20 cellular contexts compared by ENCODE assay signal in genomic region chr9:32468740-32469139, GRCh38. TPM values are rescaled to one million over a fixed set of nuclear protein-coding genes. Genes with fewer than 3 reads are reported as not detected.
DNase-seq lines count a peak whose midpoint lies in the region; ATAC-seq, FAIRE-seq and TF ChIP-seq lines count a peak whose summit lies in the region.
"Had no signal": no experiment of that assay in that cellular context is flagged by ENCODE, and none has a peak within 500 bp of the region (broad histone marks: within the 10 kb centered on the region; RNA-seq: fewer than 3 reads in every experiment).

No MANE protein-coding gene starts in this region.

- H3K79me1 ChIP-seq in IMR-90 (ENCODE audit: low read depth in 1 of 2, low read length in 2 of 2): no peaks in the 10 kb centered on the region; a peak in 1 of 4 replicates

- no peak overlapping the region for H3K18ac ChIP-seq in IMR-90 (ENCODE audit: low read depth, low read length)

- no peak overlapping the region for H4K8ac ChIP-seq in IMR-90 (ENCODE audit: low read depth in 2 of 2, low read length in 2 of 2)

- H3K9ac ChIP-seq in IMR-90 (ENCODE audit: low read depth, low read length): no peak overlapping the region
- no peak overlapping the region for H3K9ac ChIP-seq in astrocyte (ENCODE audit: low read length)
- H3K9ac ChIP-seq: BLaER1 had no signal

- no TSS peak for BruUV-seq in IMR-90 (replicated peaks; lab: Mats Ljungman, UMichigan)

- H2AFZ ChIP-seq in IMR-90 (replicated peaks; ENCODE audit: low read length, poor library complexity): no peak overlapping the region
- H2AFZ ChIP-seq in astrocyte (ENCODE audit: low read depth, low read length): no peak overlapping the region
- H2AFZ ChIP-seq: GM23338 had no signal

- H3K4me2 ChIP-seq in IMR-90 (ENCODE audit: low read depth, low read length) (no peak overlapping the region), astrocyte (ENCODE audit: low read length) (no peak overlapping the region)
- H3K4me2 ChIP-seq: BLaER1, GM23338 had no signal

- H3K4ac ChIP-seq in IMR-90 (ENCODE audit: low read depth, low read length): no peak overlapping the region

- TF ChIP-seq POLR2A in IMR-90 (IDR thresholded peaks at IDR 0.05; ENCODE audit: low read depth, low read length) (no peak), right lobe of liver (IDR thresholded peaks at IDR 0.05) (no peak), upper lobe of left lung (IDR thresholded peaks at IDR 0.05) (no peak), gastroesophageal sphincter (IDR thresholded peaks at IDR 0.05) (no peak)

- peaks cover 13% of the 10 kb centered on the region for H3K36me3 ChIP-seq in IMR-90 (ENCODE audit: control insufficient read depth, insufficient read depth, low read length)
- peaks cover 10% of the 10 kb centered on the region for H3K36me3 ChIP-seq in astrocyte (ENCODE audit: insufficient read depth, low read length)
- peaks cover 0 to 4% (median 0%) of the 10 kb centered on the region in 4 donors for H3K36me3 ChIP-seq in right lobe of liver
- H3K36me3 ChIP-seq in upper lobe of left lung: peaks cover 0 to 83% (median 16%) of the 10 kb centered on the region in 4 donors
- H3K36me3 ChIP-seq in gastroesophageal sphincter: peaks cover 0 to 96% of the 10 kb centered on the region in 2 donors
- H3K36me3 ChIP-seq: SJCRH30 had no signal

- WGBS in IMR-90 (ENCODE audit: extremely low coverage in 2 of 2, insufficient read length in 1 of 2), 2 experiments: no CpG with 5 or more reads among the region's 1 CpG
- WGBS in right lobe of liver (ENCODE audit: insufficient coverage, low coverage, low lambda C conversion rate, missing lambda C conversion rate): 80% methylated on average over 1 of the region's 1 CpG
- WGBS in upper lobe of left lung, 2 donors: 42 to 95% methylated on average over 1 of the region's 1 CpG
- WGBS in gastroesophageal sphincter (ENCODE audit: low coverage in 1 of 2), 2 donors: 100% methylated on average over 1 of the region's 1 CpG

- H3K27ac Mint-ChIP-seq in astrocyte (ENCODE audit: unreplicated experiment): peak overlapping the region; percentile 35
- H3K27ac Mint-ChIP-seq: CD4-positive, alpha-beta T cell; GM23338 had no signal

- ATAC-seq in IMR-90 (ENCODE audit: low read depth) (no peak), right lobe of liver (peak in 3 of 4 donors; percentile 25 to 47 (median 27)), upper lobe of left lung (ENCODE audit: low FRiP score in 2 of 2) (no peak), gastroesophageal sphincter (no peak), HG03108 (IDR thresholded peaks at IDR 0.05; ENCODE audit: unreplicated experiment) (no peak)
- ATAC-seq: GM23338 had no signal

- H3K27ac ChIP-seq in IMR-90 (ENCODE audit: insufficient read depth, low read length) (no peak overlapping the region), astrocyte (ENCODE audit: low read depth, low read length) (no peak overlapping the region), right lobe of liver (no peak overlapping the region), upper lobe of left lung (no peak overlapping the region), gastroesophageal sphincter (no peak overlapping the region)
- H3K27ac ChIP-seq: BLaER1, SJCRH30 had no signal

- H3K36me3 Mint-ChIP-seq in astrocyte (ENCODE audit: low read depth, unreplicated experiment): peaks cover 35% of the 10 kb centered on the region

- H3K79me2 ChIP-seq in astrocyte (ENCODE audit: insufficient read depth, low read length): no peaks in the 10 kb centered on the region

- H4K91ac ChIP-seq in IMR-90 (ENCODE audit: insufficient read depth, low read depth, low read length): no peak overlapping the region

- no peak overlapping the region for H2BK20ac ChIP-seq in IMR-90 (ENCODE audit: low read depth, low read length)

- no peak overlapping the region for H4K5ac ChIP-seq in IMR-90 (ENCODE audit: low read depth, low read length)

- in situ Hi-C loops in IMR-90 (cut with MboI; ENCODE audit: low sequenced_read_pairs): no loop called here

- H3K27me3 ChIP-seq in IMR-90 (ENCODE audit: control insufficient read depth, insufficient read depth, low read length) (no peaks in the 10 kb centered on the region), astrocyte (ENCODE audit: insufficient read depth, low read length) (no peaks in the 10 kb centered on the region), right lobe of liver (no peaks in the 10 kb centered on the region), upper lobe of left lung (no peaks in the 10 kb centered on the region), gastroesophageal sphincter (no peaks in the 10 kb centered on the region)
- H3K27me3 ChIP-seq: BLaER1, SJCRH30 had no signal

- TF ChIP-seq CTCF in IMR-90 (conservative IDR thresholded peaks at IDR 0.05; ENCODE audit: low read depth, low read length) (no peak), astrocyte (IDR thresholded peaks at IDR 0.05; ENCODE audit: insufficient read depth, low read depth, low read length) (no peak), right lobe of liver (IDR thresholded peaks at IDR 0.05) (no peak), upper lobe of left lung (IDR thresholded peaks at IDR 0.05) (no peak), gastroesophageal sphincter (IDR thresholded peaks at IDR 0.05) (no peak)

- no peak overlapping the region for H2AK9ac ChIP-seq in IMR-90 (replicated peaks; ENCODE audit: low read depth, low read length, poor library complexity)

- TF ChIP-seq EP300 in upper lobe of left lung (IDR thresholded peaks at IDR 0.05) (no peak), gastroesophageal sphincter (IDR thresholded peaks at IDR 0.05) (no peak)

- FAIRE-seq in astrocyte (lab: Jason Lieb, UNC): no peak
- FAIRE-seq: GM12892, RCC 7860 had no signal

- H3K23ac ChIP-seq in IMR-90 (ENCODE audit: low read depth, low read length): no peak overlapping the region

- H2BK120ac ChIP-seq in IMR-90 (ENCODE audit: low read depth, low read length): no peak overlapping the region

- dilution Hi-C loops in IMR-90 (cut with HindIII; ENCODE audit: low sequenced_read_pairs, unreplicated experiment): no loop called here

- H2BK5ac ChIP-seq in IMR-90 (ENCODE audit: low read depth, low read length, poor library complexity, severe bottlenecking): no peak overlapping the region

- intact Hi-C loops in IMR-90 (cut with micrococcal nuclease) (no loop called here), right lobe of liver (cut with DNase I) (no loop called here)

- peaks cover 17% of the 10 kb centered on the region for H3K4me1 Mint-ChIP-seq in astrocyte (ENCODE audit: low read depth, unreplicated experiment)

- no peak overlapping the region for H3K56ac ChIP-seq in IMR-90 (ENCODE audit: extremely low read depth, insufficient read depth, low read length)

- no peak overlapping the region for H2BK15ac ChIP-seq in IMR-90 (ENCODE audit: low read depth, low read length)

- CTCF ChIA-PET in IMR-90 (lab: Yijun Ruan, JAX): no interaction called here

- no peaks in the 10 kb centered on the region for H3K9me3 Mint-ChIP-seq in astrocyte (ENCODE audit: unreplicated experiment)
- H3K9me3 Mint-ChIP-seq: CD4-positive, alpha-beta T cell; GM23338 had no signal

- no peak overlapping the region for H2AK5ac ChIP-seq in IMR-90 (ENCODE audit: low read depth, low read length)

- no peaks in the 10 kb centered on the region; the same call in 1 of the 2 replicates for H3K9me1 ChIP-seq in IMR-90 (ENCODE audit: insufficient read depth, low read length)

- H3K4me1 ChIP-seq in IMR-90 (ENCODE audit: control insufficient read depth, insufficient read depth, low read length): no peaks in the 10 kb centered on the region
- no peaks in the 10 kb centered on the region for H3K4me1 ChIP-seq in astrocyte (ENCODE audit: insufficient read depth, low read length)
- peaks cover 0 to 15% (median 5%) of the 10 kb centered on the region in 4 donors for H3K4me1 ChIP-seq in right lobe of liver
- H3K4me1 ChIP-seq in upper lobe of left lung: no peaks in the 10 kb centered on the region
- H3K4me1 ChIP-seq in gastroesophageal sphincter: no peaks in the 10 kb centered on the region
- H3K4me1 ChIP-seq: SJCRH30 had no signal

- TF ChIP-seq RAD21 in IMR-90 (IDR thresholded peaks at IDR 0.05; ENCODE audit: low read length): no peak

- H3K4me3 ChIP-seq in IMR-90 (ENCODE audit: insufficient read depth, low read depth, low read length): no peak overlapping the region
- H3K4me3 ChIP-seq in astrocyte (ENCODE audit: insufficient read depth, low read depth, low read length): no peak overlapping the region
- no peak overlapping the region for H3K4me3 ChIP-seq in right lobe of liver
- H3K4me3 ChIP-seq in upper lobe of left lung: no peak overlapping the region
- H3K4me3 ChIP-seq in gastroesophageal sphincter: no peak overlapping the region
- H3K4me3 ChIP-seq: BLaER1, GM23338, SJCRH30 had no signal

- DNase-seq in IMR-90 (no peak), MV-4-11 (lab: John Stamatoyannopoulos, UW) (peak; percentile 39), astrocyte (ENCODE audit: low read depth) (no peak), right lobe of liver (no peak), upper lobe of left lung (no peak)
- DNase-seq: CD4-positive, alpha-beta T cell; COR-L47; DMS153; KBM-7; NCI-H1417; NCI-H187; NCI-H446 treated with DMSO at 0.1 percent for 48 hours; NCI-H526 treated with DMSO at 0.1 percent for 48 hours; SJCRH30 had no signal

- H3K4me3 Mint-ChIP-seq in astrocyte (ENCODE audit: unreplicated experiment): no peak overlapping the region
- H3K4me3 Mint-ChIP-seq: CD4-positive, alpha-beta T cell; GM23338 had no signal

- H3K27me3 Mint-ChIP-seq in astrocyte (ENCODE audit: low read depth, unreplicated experiment): no peaks in the 10 kb centered on the region
- H3K27me3 Mint-ChIP-seq: CD4-positive, alpha-beta T cell had no signal

- H4K20me1 ChIP-seq in IMR-90 (ENCODE audit: insufficient read depth, low read length) (no peaks in the 10 kb centered on the region), astrocyte (ENCODE audit: insufficient read depth, low read length) (no peaks in the 10 kb centered on the region)
- H4K20me1 ChIP-seq: BLaER1 had no signal

- POLR2A ChIA-PET in IMR-90 (lab: Charles Lee; ENCODE audit: unreplicated experiment): no interaction called here

- H3K14ac ChIP-seq in IMR-90 (replicated peaks; ENCODE audit: low read depth, low read length): no peak overlapping the region

- H3K9me3 ChIP-seq in IMR-90 (ENCODE audit: control insufficient read depth, insufficient read depth, low read length) (no peaks in the 10 kb centered on the region), astrocyte (ENCODE audit: insufficient read depth, low read depth, low read length) (no peaks in the 10 kb centered on the region), right lobe of liver (no peaks in the 10 kb centered on the region), upper lobe of left lung (no peaks in the 10 kb centered on the region), gastroesophageal sphincter (no peaks in the 10 kb centered on the region)
- H3K9me3 ChIP-seq: BLaER1, SJCRH30 had no signal

TF ChIP-seq in IMR-90, 13 proteins besides CTCF, POLR2A, EP300 and RAD21 (continues in another document):
- peak; percentile 88 for TF ChIP-seq CEBPB (IDR thresholded peaks at IDR 0.05; ENCODE audit: low read depth, low read length)

RNA-seq across cellular contexts. Expression of gene RIGI, which starts 57.3 kb away (rescaled TPM):
- total RNA-seq in IMR-90 (2012; rRNA removed): 13.6 and 18.1 TPM in 2 replicates
- polyA plus RNA-seq in IMR-90 (2012; rRNA removed): 3.8 and 4.8 TPM in 2 replicates
- polyA plus RNA-seq in IMR-90 (2012; cell fraction: cytosol; rRNA removed): 0.74 and 0.94 TPM in 2 replicates
- polyA plus RNA-seq in IMR-90 (2012; cell fraction: nucleus; rRNA removed; ENCODE audit: low replicate concordance): 0.72 and 7.0 TPM in 2 replicates
- total RNA-seq in astrocyte: 164 and 187 TPM in 2 replicates
- total RNA-seq in right lobe of liver: 1 to 10 TPM; 2.7 to 6.1 (median 4.8) TPM
- total RNA-seq in upper lobe of left lung: 10 to 100 TPM in 5 of 6 donors, 1 to 10 TPM in 1; 7.8 to 24.1 (median 15.3) TPM
- 10 to 100 TPM in 1 of 4 donors, 1 to 10 TPM in 3; 6.8 to 14.3 (median 8.3) TPM for total RNA-seq in gastroesophageal sphincter

Comparison
In these comparisons a context has a peak if more than half of its experiments do, and no peak if none do; other contexts are left out.
1. ATAC-seq: peak in right lobe of liver (3 of 4); none in IMR-90 (single experiment), upper lobe of left lung (0 of 2), gastroesophageal sphincter (single experiment) and HG03108 (single experiment).